In genomic region chr13:113102727-113103126, GRCh38 we compare ENCODE assay signal across 25 cellular contexts. TPM values are rescaled to one million over a fixed set of nuclear protein-coding genes. Genes with fewer than 3 reads are reported as not detected.
A peak's percentile ranks its signal among the peaks of the same experiment; 100 is the strongest.
DNase-seq lines count a peak whose midpoint lies in the region; ATAC-seq, FAIRE-seq and TF ChIP-seq lines count a peak whose summit lies in the region.
"Had no signal": no experiment of that assay in that cellular context is flagged by ENCODE, and none has a peak within 500 bp of the region (broad histone marks: within the 10 kb centered on the region; RNA-seq: fewer than 3 reads in every experiment).

No MANE protein-coding gene starts in this region.

- no peak for TF ChIP-seq RAD21 in HepG2 (CRISPR knock-in tag; IDR thresholded peaks at IDR 0.05)
- no peak for TF ChIP-seq RAD21 in H1 (IDR thresholded peaks at IDR 0.05 in 1 of 2, conservative IDR thresholded peaks at IDR 0.05 in 1 of 2; ENCODE audit: low read depth in 2 of 2, low read length in 2 of 2)

- in situ Hi-C loops in HepG2 (cut with HindIII; ENCODE audit: extremely low pct_ligation_motif_present, low pct_unique_long_range_greater_than_20kb): no loop called here
- in situ Hi-C loops in GM13977 (cut with MboI; ENCODE audit: low pct_unique_long_range_greater_than_20kb, low sequenced_read_pairs, unreplicated experiment): no loop called here
- in situ Hi-C loops in mammary epithelial cell (cut with MboI; ENCODE audit: low sequenced_read_pairs in 2 of 2): no loop called here

- peaks cover 39% of the 10 kb centered on the region for H3K4me1 ChIP-seq in HepG2 (ENCODE audit: insufficient read depth, low read length)
- H3K4me1 ChIP-seq in right lobe of liver: peaks cover 0 to 6% (median 2%) of the 10 kb centered on the region in 4 donors
- peaks cover 0 to 10% (median 6%) of the 10 kb centered on the region in 4 experiments; a peak in 6 of 7 replicates for H3K4me1 ChIP-seq in H1 (replicated peaks in 1 of 4; ENCODE audit: control insufficient read depth in 3 of 4, insufficient read depth in 4 of 4, low read length in 3 of 4)
- H3K4me1 ChIP-seq in mammary epithelial cell (ENCODE audit: insufficient read depth, low read length): no peaks in the 10 kb centered on the region
- H3K4me1 ChIP-seq in trophoblast cell (ENCODE audit: control insufficient read depth in 1 of 2, insufficient read depth in 2 of 2, low read length in 2 of 2): no peaks in the 10 kb centered on the region

- dilution Hi-C loops in mammary epithelial cell (cut with HindIII; ENCODE audit: low sequenced_read_pairs): no loop called here

- TF ChIP-seq POLR2A in HepG2 (IDR thresholded peaks at IDR 0.05; ENCODE audit: insufficient read depth in 1 of 2, low read depth in 2 of 2, low read length in 2 of 2): no peak
- no peak for TF ChIP-seq POLR2A in right lobe of liver (IDR thresholded peaks at IDR 0.05)
- no peak for TF ChIP-seq POLR2A in H1 (IDR thresholded peaks at IDR 0.05; ENCODE audit: control extremely low read depth in 1 of 2, low read depth in 2 of 2, low read length in 2 of 2)

- H3K27me3 Mint-ChIP-seq in neural crest cell (ENCODE audit: low read depth): peaks cover 12% of the 10 kb centered on the region

- H4K5ac ChIP-seq in H1 (ENCODE audit: insufficient read length, low read depth, low read length): no peak overlapping the region

- no peak overlapping the region for H2BK20ac ChIP-seq in H1 (ENCODE audit: low read length)

- peaks cover 18% of the 10 kb centered on the region for H3K4me1 Mint-ChIP-seq in neural crest cell

- H3K23me2 ChIP-seq in H1 (ENCODE audit: low read depth, low read length): peaks cover 2% of the 10 kb centered on the region; the same call in 1 of the 2 replicates

- peak overlapping the region; percentile 12; the same call in 1 of the 2 replicates for H2BK15ac ChIP-seq in H1 (ENCODE audit: low read length)

- H2AFZ ChIP-seq in HepG2 (ENCODE audit: low read length): no peak overlapping the region
- no peak overlapping the region for H2AFZ ChIP-seq in H1 (ENCODE audit: low read length)
- H2AFZ ChIP-seq in mammary epithelial cell (ENCODE audit: low read depth, low read length): no peak overlapping the region
- no peak overlapping the region for H2AFZ ChIP-seq in trophoblast cell (ENCODE audit: insufficient read depth, low read length, poor library complexity)

- H3K36me3 ChIP-seq in HepG2 (replicated peaks in 1 of 2; ENCODE audit: control insufficient read depth in 1 of 2, insufficient read depth in 2 of 2, low read length in 2 of 2): no peaks in the 10 kb centered on the region
- H3K36me3 ChIP-seq in right lobe of liver: no peaks in the 10 kb centered on the region
- H3K36me3 ChIP-seq in H1 (ENCODE audit: control insufficient read depth in 2 of 4, insufficient read depth in 4 of 4, low read length in 3 of 4): no peaks in the 10 kb centered on the region; a peak in 1 of 8 replicates
- H3K36me3 ChIP-seq in mammary epithelial cell (ENCODE audit: insufficient read depth, low read length): no peaks in the 10 kb centered on the region
- H3K36me3 ChIP-seq in trophoblast cell (ENCODE audit: control insufficient read depth in 1 of 2, insufficient read depth in 2 of 2, low read length in 2 of 2): no peaks in the 10 kb centered on the region
- H3K36me3 ChIP-seq: BLaER1 treated with 17β-estradiol and CSF1 and Interleukin-3, amounts not matched to agents 10 nM and 100 nM; MG63; SJCRH30 had no signal

- DNase-seq in HepG2 (ENCODE audit: low spot score) (no peak), right lobe of liver (no peak), H1 (ENCODE audit: low read depth in 1 of 2, low spot score in 2 of 2) (no peak), neural crest cell (ENCODE audit: low read depth, low spot score) (no peak), GM13977 (ENCODE audit: low spot score) (no peak), mammary epithelial cell (no peak), trophoblast cell (no peak)
- DNase-seq: AML-193; CD4-positive, alpha-beta T cell; GOT3; HCEC 1CT; KG1; MG63; NCI-H1105 treated with DMSO at 0.1 percent for 48 hours; NCI-H146; NCI-H1930; NCI-H2107; NCI-H446; NCI-H524 treated with DMSO at 0.1 percent for 48 hours; NCI-H774; SJCRH30 had no signal

- H2AK5ac ChIP-seq in H1 (ENCODE audit: low read depth, low read length) (peak overlapping the region; percentile 9; the same call in 1 of the 2 replicates), trophoblast cell (ENCODE audit: low read length) (no peak overlapping the region)

- peak overlapping the region; percentile 8 for H3K4me3 Mint-ChIP-seq in neural crest cell
- H3K4me3 Mint-ChIP-seq: CD4-positive, alpha-beta T cell had no signal

- no TSS peak for BruUV-seq in HepG2 (replicated peaks; lab: Mats Ljungman, UMichigan)
- BruUV-seq in mammary epithelial cell (replicated peaks; lab: Mats Ljungman, UMichigan): no TSS peak

- H2BK12ac ChIP-seq in H1 (ENCODE audit: low read depth, low read length) (no peak overlapping the region), trophoblast cell (ENCODE audit: low read length) (no peak overlapping the region)

- FAIRE-seq in HepG2 (lab: Jason Lieb, UNC) (no peak), H1 (lab: Jason Lieb, UNC) (no peak)
- FAIRE-seq: A549, D721Med had no signal

- H3K79me1 ChIP-seq in H1 (ENCODE audit: low read depth, low read length) (no peaks in the 10 kb centered on the region; the same call in 1 of the 2 replicates), trophoblast cell (ENCODE audit: low read length) (no peaks in the 10 kb centered on the region)

- H3K4me2 ChIP-seq in HepG2 (ENCODE audit: low read depth, low read length) (peak overlapping the region; percentile 39; the same call in 1 of the 2 replicates), H1 (ENCODE audit: insufficient read depth in 1 of 2, low read depth in 2 of 2, low read length in 2 of 2) (no peak overlapping the region), mammary epithelial cell (ENCODE audit: insufficient read depth, low read depth, low read length) (no peak overlapping the region), trophoblast cell (ENCODE audit: low read length) (no peak overlapping the region)
- H3K4me2 ChIP-seq: A549 had no signal

- H3K23ac ChIP-seq in H1 (ENCODE audit: insufficient read length) (no peak overlapping the region), trophoblast cell (ENCODE audit: low read length) (no peak overlapping the region)

- H4K20me1 ChIP-seq in HepG2 (ENCODE audit: insufficient read depth, low read length) (no peaks in the 10 kb centered on the region), H1 (replicated peaks in 1 of 2; ENCODE audit: control insufficient read depth in 1 of 2, insufficient read depth in 2 of 2, low read length in 2 of 2) (peaks cover 0 to 6% of the 10 kb centered on the region in 2 experiments), mammary epithelial cell (ENCODE audit: insufficient read depth, low read length) (no peaks in the 10 kb centered on the region)

- H3K4ac ChIP-seq in H1 (replicated peaks; ENCODE audit: insufficient read length, low read depth, low read length): no peak overlapping the region
- H3K4ac ChIP-seq in trophoblast cell (ENCODE audit: low read depth, low read length): no peak overlapping the region

- no peak overlapping the region for H4K12ac ChIP-seq in trophoblast cell (ENCODE audit: low read depth, low read length)

- TF ChIP-seq CTCF in HepG2 (CRISPR knock-in tag; IDR thresholded peaks at IDR 0.05) (no peak), right lobe of liver (IDR thresholded peaks at IDR 0.05) (no peak), H1 (IDR thresholded peaks at IDR 0.05; ENCODE audit: control extremely low read depth in 1 of 3, insufficient read depth in 1 of 3, low read depth in 1 of 3, low read length in 3 of 3) (no peak), neural crest cell (conservative IDR thresholded peaks at IDR 0.05) (no peak), GM13977 (IDR thresholded peaks at IDR 0.05; ENCODE audit: extremely low read depth, insufficient read depth, missing control alignments) (no peak), mammary epithelial cell (conservative IDR thresholded peaks at IDR 0.05 in 1 of 2, IDR thresholded peaks at IDR 0.05 in 1 of 2; ENCODE audit: extremely low read depth in 1 of 2, insufficient read depth in 1 of 2, low read depth in 1 of 2, low read length in 2 of 2) (no peak)

- no peaks in the 10 kb centered on the region for H3K9me3 Mint-ChIP-seq in neural crest cell
- H3K9me3 Mint-ChIP-seq: CD4-positive, alpha-beta T cell had no signal

- H3K27ac ChIP-seq in HepG2 (ENCODE audit: extremely low read length, insufficient read depth, low read length): no peak overlapping the region
- H3K27ac ChIP-seq in right lobe of liver: no peak overlapping the region
- H3K27ac ChIP-seq in H1 (ENCODE audit: low read depth, low read length): no peak overlapping the region
- H3K27ac ChIP-seq in mammary epithelial cell (ENCODE audit: insufficient read depth, low read depth, low read length): no peak overlapping the region
- H3K27ac ChIP-seq in trophoblast cell (ENCODE audit: low read depth, low read length): no peak overlapping the region
- H3K27ac ChIP-seq: BLaER1 treated with 17β-estradiol and CSF1 and Interleukin-3, amounts not matched to agents 10 nM and 100 nM; SJCRH30 had no signal

- H3K18ac ChIP-seq in H1 (ENCODE audit: extremely low read depth, low read length) (no peak overlapping the region), trophoblast cell (ENCODE audit: low read length) (no peak overlapping the region)

- ATAC-seq in HepG2 (no peak), right lobe of liver (no peak)
- ATAC-seq: A549 had no signal

- H4K8ac ChIP-seq in H1 (ENCODE audit: extremely low read depth, insufficient read depth, low read length) (no peak overlapping the region), trophoblast cell (ENCODE audit: low read depth, low read length) (no peak overlapping the region)

- H3K27me3 ChIP-seq in HepG2 (ENCODE audit: control insufficient read depth in 1 of 2, insufficient read depth in 2 of 2, low read length in 2 of 2) (no peaks in the 10 kb centered on the region), right lobe of liver (no peaks in the 10 kb centered on the region), H1 (replicated peaks in 1 of 4; ENCODE audit: control insufficient read depth in 3 of 4, extremely low read depth in 1 of 4, insufficient read depth in 3 of 4, low read length in 3 of 4) (no peaks in the 10 kb centered on the region), mammary epithelial cell (ENCODE audit: insufficient read depth, low read length) (no peaks in the 10 kb centered on the region), trophoblast cell (ENCODE audit: insufficient read depth, low read length) (no peaks in the 10 kb centered on the region)
- H3K27me3 ChIP-seq: BLaER1 treated with 17β-estradiol and CSF1 and Interleukin-3, amounts not matched to agents 10 nM and 100 nM; MG63; SJCRH30 had no signal

- POLR2A ChIA-PET in HepG2 (lab: Yijun Ruan, JAX) (interaction anchor here (1.3 to 4.6 kb wide), 2 partner anchors 20 to 47 kb away, joined by 4 to 71 read pairs; partner anchors contain the start of gene F10), H1 (lab: Charles Lee; ENCODE audit: partially characterized antibody) (interaction anchor here (1.3 kb wide), 1 partner anchor 8 kb away, joined by 5 read pairs; no protein-coding TSS in a partner anchor)

- intact Hi-C loops in HepG2 (cut with micrococcal nuclease; ENCODE audit: unreplicated experiment) (no loop called here), right lobe of liver (cut with DNase I) (no loop called here), mammary epithelial cell (cut with micrococcal nuclease) (no loop called here)

- H2BK120ac ChIP-seq in H1 (replicated peaks; ENCODE audit: low read depth, low read length) (no peak overlapping the region), trophoblast cell (ENCODE audit: insufficient read depth, low read length, poor library complexity) (no peak overlapping the region)

- no peaks in the 10 kb centered on the region for H3K9me3 ChIP-seq in HepG2 (ENCODE audit: low read length)
- H3K9me3 ChIP-seq in right lobe of liver: no peaks in the 10 kb centered on the region
- no peaks in the 10 kb centered on the region for H3K9me3 ChIP-seq in H1 (ENCODE audit: insufficient read depth in 2 of 2, low read depth in 1 of 2, low read length in 1 of 2)
- H3K9me3 ChIP-seq in mammary epithelial cell (replicated peaks; ENCODE audit: insufficient read depth, low read length): no peaks in the 10 kb centered on the region
- H3K9me3 ChIP-seq in trophoblast cell (ENCODE audit: insufficient read depth, low read depth, low read length): no peaks in the 10 kb centered on the region
- H3K9me3 ChIP-seq: A549; BLaER1 treated with 17β-estradiol and CSF1 and Interleukin-3, amounts not matched to agents 10 nM and 100 nM; MG63; SJCRH30 had no signal

- CTCF ChIA-PET in HepG2 (lab: Yijun Ruan, JAX; ENCODE audit: low intra/inter-chr PET ratio, low total read pairs) (no interaction called here), H1 (lab: Charles Lee; ENCODE audit: partially characterized antibody) (interaction anchor here (0.8 to 3.3 kb wide), 5 partner anchors 12 to 73 kb away, joined by 3 to 14 read pairs (median 5); no protein-coding TSS in a partner anchor), mammary epithelial cell (lab: Charles Lee; ENCODE audit: low non-redundant PET) (no interaction called here)

- 75% methylated on average over 12 of the region's 12 CpGs for WGBS in HepG2 (ENCODE audit: low lambda C conversion rate)
- WGBS in right lobe of liver (ENCODE audit: insufficient coverage, low coverage, low lambda C conversion rate, missing lambda C conversion rate): 88% methylated on average over 7 of the region's 12 CpGs
- WGBS in H1 (ENCODE audit: extremely low coverage in 1 of 2, insufficient coverage in 1 of 2, insufficient read length in 1 of 2, insufficient replicate concordance in 2 of 2, low coverage in 1 of 2, low lambda C conversion rate in 2 of 2, missing lambda C conversion rate in 1 of 2), 2 experiments: 90 to 100% methylated on average over 5 to 12 of the region's 12 CpGs
- 87% methylated on average over 11 of the region's 12 CpGs for WGBS in mammary epithelial cell (ENCODE audit: low coverage, missing lambda C conversion rate)
- 100% methylated on average over 5 of the region's 12 CpGs for WGBS in trophoblast cell (ENCODE audit: extremely low coverage, insufficient coverage, insufficient read length)

- H3K27ac Mint-ChIP-seq in neural crest cell (ENCODE audit: unreplicated experiment): peak overlapping the region; percentile 5
- H3K27ac Mint-ChIP-seq: CD4-positive, alpha-beta T cell had no signal

- H3K36me3 Mint-ChIP-seq in neural crest cell (ENCODE audit: low read depth): no peaks in the 10 kb centered on the region

- H3K79me2 ChIP-seq in HepG2 (ENCODE audit: insufficient read depth, low read length) (peaks cover 8% of the 10 kb centered on the region), H1 (ENCODE audit: control insufficient read depth in 1 of 2, insufficient read depth in 2 of 2, low read length in 2 of 2) (no peaks in the 10 kb centered on the region), mammary epithelial cell (ENCODE audit: insufficient read depth, low read length) (no peaks in the 10 kb centered on the region), trophoblast cell (ENCODE audit: control insufficient read depth, insufficient read depth, low read length, poor library complexity) (no peaks in the 10 kb centered on the region)

- H4K91ac ChIP-seq in H1 (replicated peaks; ENCODE audit: insufficient read length, low read length) (no peak overlapping the region), trophoblast cell (ENCODE audit: low read depth, low read length) (no peak overlapping the region)

- no peak overlapping the region for H3K14ac ChIP-seq in H1 (ENCODE audit: insufficient read length)
- H3K14ac ChIP-seq in trophoblast cell (ENCODE audit: low read length): no peak overlapping the region

- H3K9ac ChIP-seq in HepG2 (ENCODE audit: insufficient read depth, low read depth, low read length) (no peak overlapping the region), H1 (replicated peaks in 1 of 4; ENCODE audit: extremely low read depth in 1 of 4, low read depth in 3 of 4, low read length in 3 of 4) (no peak overlapping the region), mammary epithelial cell (ENCODE audit: insufficient read depth, low read length) (no peak overlapping the region), trophoblast cell (ENCODE audit: low read length) (no peak overlapping the region)
- H3K9ac ChIP-seq: BLaER1 treated with 17β-estradiol and CSF1 and Interleukin-3, amounts not matched to agents 10 nM and 100 nM had no signal

- H2BK5ac ChIP-seq in H1 (ENCODE audit: low read depth, low read length) (no peak overlapping the region), trophoblast cell (ENCODE audit: low read depth, low read length, poor library complexity) (no peak overlapping the region)

- H3K4me3 ChIP-seq in HepG2 (replicated peaks in 1 of 3; ENCODE audit: insufficient read depth in 1 of 3, low read depth in 2 of 3, low read length in 3 of 3): no peak overlapping the region
- no peak overlapping the region for H3K4me3 ChIP-seq in right lobe of liver
- H3K4me3 ChIP-seq in H1 (ENCODE audit: extremely low read depth in 1 of 4, insufficient read depth in 2 of 4, low read depth in 3 of 4, low read length in 4 of 4): no peak overlapping the region
- no peak overlapping the region for H3K4me3 ChIP-seq in mammary epithelial cell (replicated peaks in 1 of 3; ENCODE audit: insufficient read depth in 1 of 3, low read depth in 2 of 3, low read length in 3 of 3)
- H3K4me3 ChIP-seq in trophoblast cell (ENCODE audit: low read depth, low read length): no peak overlapping the region
- H3K4me3 ChIP-seq: A549; BLaER1 treated with 17β-estradiol and CSF1 and Interleukin-3, amounts not matched to agents 10 nM and 100 nM; MG63; SJCRH30 had no signal

- H3K56ac ChIP-seq in H1 (replicated peaks; ENCODE audit: insufficient read length, low read depth, low read length): no peak overlapping the region

- TF ChIP-seq EP300 in HepG2 (IDR thresholded peaks at IDR 0.05; ENCODE audit: low read depth in 2 of 2, low read length in 2 of 2) (no peak), HepG2 (CRISPR knock-in tag; IDR thresholded peaks at IDR 0.05; ENCODE audit: borderline replicate concordance) (no peak), H1 (IDR thresholded peaks at IDR 0.05; ENCODE audit: borderline replicate concordance in 1 of 2, low read depth in 2 of 2, low read length in 2 of 2) (no peak)

RNA-seq across cellular contexts. Expression of gene F7, which starts 2.9 kb away (rescaled TPM):
- total RNA-seq in HepG2 (2016; rRNA removed; fragmentation: Illumina TruSeq; extraction: Trizol) (7.2 and 12.6 TPM in 2 replicates), right lobe of liver (100 to 1,000 TPM in 2 of 6 experiments, 10 to 100 TPM in 4; 42.9 to 147 (median 84.2) TPM), neural crest cell (1.0 and 1.2 TPM in 2 replicates), mammary epithelial cell (not detected)
- total RNA-seq in HepG2 (2016; cell fraction: cytosol; rRNA removed; fragmentation: Illumina TruSeq; extraction: Trizol; ENCODE audit: low read depth): 0.61 and 0.71 TPM in 2 replicates
- total RNA-seq in HepG2 (2016; cell fraction: insoluble cytoplasmic fraction; rRNA removed; fragmentation: Illumina TruSeq; extraction: Trizol): 6.7 and 12.9 TPM in 2 replicates
- total RNA-seq in HepG2 (2016; cell fraction: membrane; rRNA removed; fragmentation: Illumina TruSeq; extraction: Trizol): 1.9 and 2.2 TPM in 2 replicates
- 10.3 and 10.6 TPM in 2 replicates for total RNA-seq in HepG2 (2016; cell fraction: nucleus; rRNA removed; fragmentation: Illumina TruSeq; extraction: Trizol)
- polyA plus RNA-seq in HepG2 (2011; rRNA removed) (26.5 and 39.9 TPM in 2 replicates), H1 (2011; rRNA removed) (0.85 and 0.98 TPM in 2 replicates), mammary epithelial cell (not detected)
- 21.7 and 26.2 TPM in 2 replicates for polyA plus RNA-seq in HepG2 (2011; cell fraction: cytosol; rRNA removed)
- 105 and 121 TPM in 2 replicates for polyA plus RNA-seq in HepG2 (2011; cell fraction: nucleus; rRNA removed)
- polyA plus RNA-seq in HepG2 (2012): 45.9 and 52.4 TPM in 2 replicates
- polyA plus RNA-seq in HepG2 (2016; cell fraction: cytosol; fragmentation: Illumina TruSeq; extraction: Trizol; ENCODE audit: low read depth): 0.51 and 0.52 TPM in 2 replicates
- 7.0 and 7.3 TPM in 2 replicates for polyA plus RNA-seq in HepG2 (2016; cell fraction: insoluble cytoplasmic fraction; fragmentation: Illumina TruSeq; extraction: Trizol; ENCODE audit: low read depth)
- polyA plus RNA-seq in HepG2 (2016; cell fraction: membrane; fragmentation: Illumina TruSeq; extraction: Trizol; ENCODE audit: low read depth): 1.1 and 1.6 TPM in 2 replicates
- 23.6 and 26.7 TPM in 2 replicates for polyA plus RNA-seq in HepG2 (2016; cell fraction: nucleus; fragmentation: Illumina TruSeq; extraction: Trizol; ENCODE audit: insufficient read depth, low read depth)
- polyA minus RNA-seq in HepG2 (2011; rRNA and poly(A)+ RNA removed; ENCODE audit: low replicate concordance): 43.0 TPM in 1 of 2 replicates, not detected in the other
- polyA minus RNA-seq in HepG2 (2011; cell fraction: cytosol; rRNA and poly(A)+ RNA removed): 8.7 and 12.9 TPM in 2 replicates
- polyA minus RNA-seq in HepG2 (2011; cell fraction: nucleus; rRNA and poly(A)+ RNA removed): 14.7 and 15.7 TPM in 2 replicates
- total RNA-seq in H1 (2021; fragmentation: NEBNext Ultra II Directional; extraction: Animal tissue kit (Norgen Biotek cat#: 25700)): 0.43 and 0.67 TPM in 2 replicates
- 0.93 TPM for polyA plus RNA-seq in H1 (2011; cell fraction: cytosol; rRNA removed)
- 4.3 TPM for polyA plus RNA-seq in H1 (2011; cell fraction: nucleus; rRNA removed)
- 0.39 to 1.4 TPM (median 0.95 TPM) in 4 replicates for polyA plus RNA-seq in H1 (2012, experiment 1 of 2)
- polyA plus RNA-seq in H1 (2012, experiment 2 of 2): 0.12 TPM
- polyA plus RNA-seq in H1 (2013, experiment 1 of 2): 0.18 TPM
- 0.18 TPM for polyA plus RNA-seq in H1 (2013, experiment 2 of 2)
- polyA minus RNA-seq in H1 (2011; rRNA and poly(A)+ RNA removed): 1.5 and 3.2 TPM in 2 replicates
- polyA minus RNA-seq in H1 (2011; cell fraction: cytosol; rRNA and poly(A)+ RNA removed): not detected
- 2.6 TPM for polyA minus RNA-seq in H1 (2011; cell fraction: nucleus; rRNA and poly(A)+ RNA removed)
- polyA minus RNA-seq in mammary epithelial cell: not detected
- 0.01 and 0.04 TPM in 2 replicates for polyA plus RNA-seq in trophoblast cell (2013)
- total RNA-seq: CD4-positive, alpha-beta T cell; SJCRH30 had no signal

RNA-seq across cellular contexts. Expression of gene F10, which starts 19.9 kb away (rescaled TPM):
- total RNA-seq in HepG2 (2016; rRNA removed; fragmentation: Illumina TruSeq; extraction: Trizol) (19.9 and 58.4 TPM in 2 replicates), right lobe of liver (100 to 1,000 TPM; 108 to 157 (median 132) TPM), neural crest cell (0.89 and 1.0 TPM in 2 replicates), mammary epithelial cell (not detected)
- 11.2 and 12.3 TPM in 2 replicates for total RNA-seq in HepG2 (2016; cell fraction: cytosol; rRNA removed; fragmentation: Illumina TruSeq; extraction: Trizol; ENCODE audit: low read depth)
- 18.9 and 61.6 TPM in 2 replicates for total RNA-seq in HepG2 (2016; cell fraction: insoluble cytoplasmic fraction; rRNA removed; fragmentation: Illumina TruSeq; extraction: Trizol)
- total RNA-seq in HepG2 (2016; cell fraction: membrane; rRNA removed; fragmentation: Illumina TruSeq; extraction: Trizol): 12.7 and 13.1 TPM in 2 replicates
- total RNA-seq in HepG2 (2016; cell fraction: nucleus; rRNA removed; fragmentation: Illumina TruSeq; extraction: Trizol): 43.8 and 53.5 TPM in 2 replicates
- polyA plus RNA-seq in HepG2 (2011; rRNA removed) (237 and 317 TPM in 2 replicates), H1 (2011; rRNA removed) (3.5 and 4.2 TPM in 2 replicates), mammary epithelial cell (not detected)
- polyA plus RNA-seq in HepG2 (2011; cell fraction: cytosol; rRNA removed): 277 and 280 TPM in 2 replicates
- 231 and 240 TPM in 2 replicates for polyA plus RNA-seq in HepG2 (2011; cell fraction: nucleus; rRNA removed)
- polyA plus RNA-seq in HepG2 (2012): 150 and 219 TPM in 2 replicates
- 11.6 and 13.0 TPM in 2 replicates for polyA plus RNA-seq in HepG2 (2016; cell fraction: cytosol; fragmentation: Illumina TruSeq; extraction: Trizol; ENCODE audit: low read depth)
- 18.4 and 19.4 TPM in 2 replicates for polyA plus RNA-seq in HepG2 (2016; cell fraction: insoluble cytoplasmic fraction; fragmentation: Illumina TruSeq; extraction: Trizol; ENCODE audit: low read depth)
- 10.3 and 10.6 TPM in 2 replicates for polyA plus RNA-seq in HepG2 (2016; cell fraction: membrane; fragmentation: Illumina TruSeq; extraction: Trizol; ENCODE audit: low read depth)
- 82.4 and 83.6 TPM in 2 replicates for polyA plus RNA-seq in HepG2 (2016; cell fraction: nucleus; fragmentation: Illumina TruSeq; extraction: Trizol; ENCODE audit: insufficient read depth, low read depth)
- 117 TPM in 1 of 2 replicates, not detected in the other for polyA minus RNA-seq in HepG2 (2011; rRNA and poly(A)+ RNA removed; ENCODE audit: low replicate concordance)
- polyA minus RNA-seq in HepG2 (2011; cell fraction: cytosol; rRNA and poly(A)+ RNA removed): 61.5 and 79.5 TPM in 2 replicates
- polyA minus RNA-seq in HepG2 (2011; cell fraction: nucleus; rRNA and poly(A)+ RNA removed): 44.3 and 53.6 TPM in 2 replicates
- 2.0 and 2.3 TPM in 2 replicates for total RNA-seq in H1 (2021; fragmentation: NEBNext Ultra II Directional; extraction: Animal tissue kit (Norgen Biotek cat#: 25700))
- 3.9 TPM for polyA plus RNA-seq in H1 (2011; cell fraction: cytosol; rRNA removed)
- polyA plus RNA-seq in H1 (2011; cell fraction: nucleus; rRNA removed): 3.1 TPM
- 1.9 to 3.5 TPM (median 2.6 TPM) in 4 replicates for polyA plus RNA-seq in H1 (2012, experiment 1 of 2)
- polyA plus RNA-seq in H1 (2012, experiment 2 of 2): 1.4 TPM
- 2.9 TPM for polyA plus RNA-seq in H1 (2013, experiment 1 of 2)
- polyA plus RNA-seq in H1 (2013, experiment 2 of 2): 3.4 TPM
- 0.91 and 1.4 TPM in 2 replicates for polyA minus RNA-seq in H1 (2011; rRNA and poly(A)+ RNA removed)
- 0.81 TPM for polyA minus RNA-seq in H1 (2011; cell fraction: cytosol; rRNA and poly(A)+ RNA removed)
- polyA minus RNA-seq in H1 (2011; cell fraction: nucleus; rRNA and poly(A)+ RNA removed): 1.6 TPM
- polyA minus RNA-seq in mammary epithelial cell: not detected
- 0.04 TPM in 1 of 2 replicates, not detected in the other for polyA plus RNA-seq in trophoblast cell (2013)
- total RNA-seq: CD4-positive, alpha-beta T cell had no signal

RNA-seq across cellular contexts. Expression of gene PROZ, which starts 55.7 kb away (rescaled TPM):
- total RNA-seq in HepG2 (2016; rRNA removed; fragmentation: Illumina TruSeq; extraction: Trizol): 2.1 and 5.6 TPM in 2 replicates
- total RNA-seq in HepG2 (2016; cell fraction: cytosol; rRNA removed; fragmentation: Illumina TruSeq; extraction: Trizol; ENCODE audit: low read depth): 0.20 and 0.35 TPM in 2 replicates
- 1.9 and 5.3 TPM in 2 replicates for total RNA-seq in HepG2 (2016; cell fraction: insoluble cytoplasmic fraction; rRNA removed; fragmentation: Illumina TruSeq; extraction: Trizol)
- total RNA-seq in HepG2 (2016; cell fraction: membrane; rRNA removed; fragmentation: Illumina TruSeq; extraction: Trizol): 0.62 and 0.93 TPM in 2 replicates
- total RNA-seq in HepG2 (2016; cell fraction: nucleus; rRNA removed; fragmentation: Illumina TruSeq; extraction: Trizol): 3.0 and 4.0 TPM in 2 replicates
- polyA plus RNA-seq in HepG2 (2011; rRNA removed): 22.5 and 26.1 TPM in 2 replicates
- 14.4 and 16.0 TPM in 2 replicates for polyA plus RNA-seq in HepG2 (2011; cell fraction: cytosol; rRNA removed)
- polyA plus RNA-seq in HepG2 (2011; cell fraction: nucleus; rRNA removed): 45.5 and 49.7 TPM in 2 replicates
- 12.7 and 14.1 TPM in 2 replicates for polyA plus RNA-seq in HepG2 (2012)
- 0.23 and 0.67 TPM in 2 replicates for polyA plus RNA-seq in HepG2 (2016; cell fraction: cytosol; fragmentation: Illumina TruSeq; extraction: Trizol; ENCODE audit: low read depth)
- 1.6 and 2.1 TPM in 2 replicates for polyA plus RNA-seq in HepG2 (2016; cell fraction: insoluble cytoplasmic fraction; fragmentation: Illumina TruSeq; extraction: Trizol; ENCODE audit: low read depth)
- 0.70 and 0.93 TPM in 2 replicates for polyA plus RNA-seq in HepG2 (2016; cell fraction: membrane; fragmentation: Illumina TruSeq; extraction: Trizol; ENCODE audit: low read depth)
- polyA plus RNA-seq in HepG2 (2016; cell fraction: nucleus; fragmentation: Illumina TruSeq; extraction: Trizol; ENCODE audit: insufficient read depth, low read depth): 10.7 and 11.6 TPM in 2 replicates
- polyA minus RNA-seq in HepG2 (2011; rRNA and poly(A)+ RNA removed; ENCODE audit: low replicate concordance): 5.4 TPM in 1 of 2 replicates, not detected in the other
- 4.9 and 8.4 TPM in 2 replicates for polyA minus RNA-seq in HepG2 (2011; cell fraction: cytosol; rRNA and poly(A)+ RNA removed)
- polyA minus RNA-seq in HepG2 (2011; cell fraction: nucleus; rRNA and poly(A)+ RNA removed): 3.1 and 4.4 TPM in 2 replicates
- 10 to 100 TPM; 11.2 to 71.2 (median 56.9) TPM for total RNA-seq in right lobe of liver
- not detected in 2 replicates for total RNA-seq in H1 (2021; fragmentation: NEBNext Ultra II Directional; extraction: Animal tissue kit (Norgen Biotek cat#: 25700))
- 0.05 TPM in 1 of 2 replicates, not detected in the other for polyA plus RNA-seq in H1 (2011; rRNA removed)
- polyA plus RNA-seq in H1 (2011; cell fraction: cytosol; rRNA removed): 0.05 TPM
- 0.68 TPM for polyA plus RNA-seq in H1 (2011; cell fraction: nucleus; rRNA removed)
- polyA plus RNA-seq in H1 (2012, experiment 1 of 2): 0.50 to 0.68 TPM (median 0.63 TPM) in 3 of 4 replicates, not detected in the other
- 0.12 TPM for polyA plus RNA-seq in H1 (2012, experiment 2 of 2)
- polyA plus RNA-seq in H1 (2013, experiment 1 of 2): not detected
- polyA plus RNA-seq in H1 (2013, experiment 2 of 2): not detected
- polyA minus RNA-seq in H1 (2011; rRNA and poly(A)+ RNA removed): not detected in 2 replicates
- not detected for polyA minus RNA-seq in H1 (2011; cell fraction: cytosol; rRNA and poly(A)+ RNA removed)
- polyA minus RNA-seq in H1 (2011; cell fraction: nucleus; rRNA and poly(A)+ RNA removed): not detected
- total RNA-seq in neural crest cell: not detected in 2 replicates
- total RNA-seq in mammary epithelial cell: not detected
- not detected for polyA plus RNA-seq in mammary epithelial cell
- polyA minus RNA-seq in mammary epithelial cell: not detected
- polyA plus RNA-seq in trophoblast cell (2013): not detected in 2 replicates
- total RNA-seq: CD4-positive, alpha-beta T cell; IMR-90; SJCRH30 had no signal
- polyA plus RNA-seq: A549, IMR-90 had no signal
